ENCODE assay signal across 16 cellular contexts in genomic region chr10:131703941-131704340, GRCh38.
DNase-seq lines count a peak whose midpoint lies in the region; ATAC-seq and TF ChIP-seq lines count a peak whose summit lies in the region.
"Had no signal": no experiment of that assay in that cellular context is flagged by ENCODE, and none has a peak within 500 bp of the region (broad histone marks: within the 10 kb centered on the region; RNA-seq: fewer than 3 reads in every experiment).

No MANE protein-coding gene starts in this region.

- H3K4me1 ChIP-seq in heart left ventricle: no peaks in the 10 kb centered on the region
- H3K4me1 ChIP-seq: BE2C had no signal

- H3K36me3 ChIP-seq in heart left ventricle: no peaks in the 10 kb centered on the region
- H3K36me3 ChIP-seq: BE2C had no signal

- H3K9me3 Mint-ChIP-seq in type B pancreatic cell: peaks cover 7% of the 10 kb centered on the region

- no peaks in the 10 kb centered on the region for H3K4me1 Mint-ChIP-seq in type B pancreatic cell (ENCODE audit: unreplicated experiment)

- DNase-seq in Right ventricle myocardium inferior (ENCODE audit: missing footprints) (peak; percentile 22), heart left ventricle (no peak), coronary artery (ENCODE audit: low spot score) (peak; percentile 5), mesenteric fat pad (ENCODE audit: low spot score) (peak; percentile 26), type B pancreatic cell (ENCODE audit: extremely low spot score, unreplicated experiment) (peak; percentile 57)
- DNase-seq in central memory CD4-positive, alpha-beta T cell: no peak
- DNase-seq: BE2C, COR-L47, DMS153, DMS79 treated with DMSO at 0.1 percent for 48 hours, EL, GM23248, H7 had no signal

- ATAC-seq in Right ventricle myocardium inferior (no peak), heart left ventricle (no peak), HG02981 (IDR thresholded peaks at IDR 0.05; ENCODE audit: unreplicated experiment) (no peak)
- ATAC-seq: CD8-positive, alpha-beta T cell had no signal

- 87 to 91% (median 89%) methylated on average over 8 of the region's 8 CpGs for WGBS in heart left ventricle, 4 donors

- H3K4me3 ChIP-seq in heart left ventricle: no peak overlapping the region
- H3K4me3 ChIP-seq in coronary artery: no peak overlapping the region
- H3K4me3 ChIP-seq: GM23248 had no signal

- H3K27ac Mint-ChIP-seq in type B pancreatic cell: no peak overlapping the region
- H3K27ac Mint-ChIP-seq: CD8-positive, alpha-beta T cell had no signal

- H3K27me3 Mint-ChIP-seq in type B pancreatic cell: peaks cover 10% of the 10 kb centered on the region

- peaks cover 0 to 16% (median 2%) of the 10 kb centered on the region in 12 donors for H3K9me3 ChIP-seq in heart left ventricle
- H3K9me3 ChIP-seq: BE2C had no signal

- H3K4me3 Mint-ChIP-seq in type B pancreatic cell: no peak overlapping the region
- H3K4me3 Mint-ChIP-seq: CD8-positive, alpha-beta T cell had no signal

- peaks cover 0 to 25% (median 0%) of the 10 kb centered on the region in 9 donors for H3K27me3 ChIP-seq in heart left ventricle
- H3K27me3 ChIP-seq: BE2C had no signal

- no peaks in the 10 kb centered on the region for H3K36me3 Mint-ChIP-seq in type B pancreatic cell
- H3K36me3 Mint-ChIP-seq: CD8-positive, alpha-beta T cell had no signal

- TF ChIP-seq POLR2A in heart left ventricle (IDR thresholded peaks at IDR 0.05): no peak

- H3K27ac ChIP-seq in heart left ventricle (no peak overlapping the region), coronary artery (no peak overlapping the region)
- H3K27ac ChIP-seq: C4-2B, GM23248 had no signal

- intact Hi-C loops in Right ventricle myocardium inferior (cut with DNase I): no loop called here
- intact Hi-C loops in heart left ventricle (cut with DNase I): no loop called here

- TF ChIP-seq CTCF in heart left ventricle (IDR thresholded peaks at IDR 0.05): no peak
- no peak for TF ChIP-seq CTCF in coronary artery (IDR thresholded peaks at IDR 0.05)
- TF ChIP-seq CTCF in type B pancreatic cell (conservative IDR thresholded peaks at IDR 0.05): no peak

Comparison
In these comparisons a context has a peak if more than half of its experiments do, and no peak if none do; other contexts are left out.
1. DNase-seq: peak in Right ventricle myocardium inferior (single experiment), coronary artery (single experiment), mesenteric fat pad (single experiment) and type B pancreatic cell (single experiment); none in heart left ventricle (0 of 5) and central memory CD4-positive, alpha-beta T cell (single experiment).